8 cellular contexts compared by ENCODE assay signal in genomic region chr1:77682442-77683141, GRCh38. TPM values are rescaled to one million over a fixed set of nuclear protein-coding genes. Genes with fewer than 3 reads are reported as not detected.
DNase-seq lines count a peak whose midpoint lies in the region; ATAC-seq and TF ChIP-seq lines count a peak whose summit lies in the region.

Gene ZZZ3, minus strand, starts transcription at chr1:77682658. Its CDS starts 49,304 bp downstream, at chr1:77633354.

- DNase-seq in DMS153 (lab: John Stamatoyannopoulos, UW) = peak; percentile 79
- peak; percentile 95 for DNase-seq in PC-3
- DNase-seq in activated T-cell treated with anti-CD3 and anti-CD28 coated beads, Interleukin-2, amount 50 U/mL, for 1 hour = peak; percentile 92
- peak; percentile 96 to 97 for DNase-seq in erythroblast (lab: John Stamatoyannopoulos, UW)
- peak; percentile 76 to 89 for DNase-seq in stimulated activated CD8-positive, alpha-beta memory T cell treated with anti-CD3 and anti-CD28 coated beads, Interleukin-7, amount 100 ng/mL, for 1 hour (ENCODE audit: low read depth in 2 of 2)

- no TSS peak for BruUV-seq in PC-3 (replicated peaks; lab: Mats Ljungman, UMichigan)

- peaks cover 42% of the 10 kb centered on the region for H4K20me1 ChIP-seq in PC-3 (ENCODE audit: low read length)

- TF ChIP-seq POLR2A in erythroblast (IDR thresholded peaks at IDR 0.05; ENCODE audit: low read length) = peak; percentile 86

- H2AFZ ChIP-seq in PC-3 (ENCODE audit: low read length) = peak within 1 kb of the TSS; percentile 89

- H3K9ac ChIP-seq in PC-3 (ENCODE audit: low read length) (peak within 1 kb of the TSS; percentile 94), mucosa of stomach (ENCODE audit: low read length) (peak within 1 kb of the TSS; percentile 86)

- peak; percentile 71 for ATAC-seq in GM21576 (IDR thresholded peaks at IDR 0.05; ENCODE audit: unreplicated experiment)
- peak; percentile 57 for ATAC-seq in PC-3

- peak within 1 kb of the TSS; percentile 91 for H3K27ac ChIP-seq in PC-3 (ENCODE audit: low read length)

- H3K4me1 ChIP-seq in PC-3 (ENCODE audit: insufficient read depth, low read length) (peaks cover 29% of the 10 kb centered on the region), mucosa of stomach (ENCODE audit: control insufficient read depth, insufficient read depth, low read length) (peaks cover 10% of the 10 kb centered on the region)

- TF ChIP-seq RAD21 in Ishikawa (IDR thresholded peaks at IDR 0.05; ENCODE audit: low read depth) = no peak

- peaks cover 52% of the 10 kb centered on the region for H3K79me2 ChIP-seq in PC-3 (ENCODE audit: low read length)

- H3K4me2 ChIP-seq in PC-3 (ENCODE audit: low read length) = peak within 1 kb of the TSS; percentile 97

- H3F3A ChIP-seq in PC-3 (ENCODE audit: low read length, unreplicated experiment) = no peaks in the 10 kb centered on the region

- H3K27me3 ChIP-seq in PC-3 (ENCODE audit: low read length) = no peaks in the 10 kb centered on the region
- no peaks in the 10 kb centered on the region for H3K27me3 ChIP-seq in mucosa of stomach (ENCODE audit: control insufficient read depth, insufficient read depth, low read length)

- POLR2A ChIA-PET in PC-3 (lab: Charles Lee; ENCODE audit: unreplicated experiment) = interaction anchor here (0.7 kb wide), 3 partner anchors 27 to 319 kb away, joined by 3 to 4 read pairs (median 4); no protein-coding TSS in a partner anchor

- CTCF ChIA-PET in PC-3 (lab: Charles Lee) = interaction anchor here (0.6 kb wide), 2 partner anchors 62 to 534 kb away, joined by 6 to 8 read pairs; no protein-coding TSS in a partner anchor

- no peak for TF ChIP-seq EP300 in Ishikawa (IDR thresholded peaks at IDR 0.05; ENCODE audit: borderline replicate concordance)

- TF ChIP-seq CTCF in PC-3 (conservative IDR thresholded peaks at IDR 0.05; ENCODE audit: low read depth, low read length) = no peak

- H3K36me3 ChIP-seq in PC-3 (ENCODE audit: low read depth, low read length) = no peaks in the 10 kb centered on the region
- H3K36me3 ChIP-seq in mucosa of stomach (ENCODE audit: control insufficient read depth, insufficient read depth, low read length) = no peaks in the 10 kb centered on the region

- H3K9me3 ChIP-seq in PC-3 (ENCODE audit: low read length) (no peaks in the 10 kb centered on the region), mucosa of stomach (ENCODE audit: control insufficient read depth, low read length) (no peaks in the 10 kb centered on the region)

- intact Hi-C loops in PC-3 (cut with micrococcal nuclease) = loop anchor here (1.0 to 10.0 kb wide), 5 partner anchors 138 to 534 kb away; partner anchors contain the start of gene NEXN

- H3K9me2 ChIP-seq in PC-3 (replicated peaks; ENCODE audit: low read length) = no peaks in the 10 kb centered on the region

- H3K4me3 ChIP-seq in PC-3 (ENCODE audit: low read length) (peak within 1 kb of the TSS; percentile 90), mucosa of stomach (ENCODE audit: low read length) (peak within 1 kb of the TSS; percentile 94)

TF ChIP-seq in Ishikawa, 13 proteins besides CTCF, POLR2A, EP300 and RAD21:
- no peak for TF ChIP-seq REST (IDR thresholded peaks at IDR 0.05; ENCODE audit: low read depth)
- TF ChIP-seq ZBTB7A (IDR thresholded peaks at IDR 0.05; ENCODE audit: low read depth) = peak; percentile 61; the same call in 1 of the 2 replicates
- TF ChIP-seq NFIC (IDR thresholded peaks at IDR 0.05) = no peak
- TF ChIP-seq FOXM1 (IDR thresholded peaks at IDR 0.05; ENCODE audit: borderline replicate concordance, low read depth) = no peak
- TF ChIP-seq CEBPB (IDR thresholded peaks at IDR 0.05) = 0 out of 2 replicates have a peak, but pooled peaks have one; percentile 3
- TF ChIP-seq CREB1 (IDR thresholded peaks at IDR 0.05; ENCODE audit: low read depth) = no peak
- peak; percentile 95 for TF ChIP-seq TAF1 (IDR thresholded peaks at IDR 0.05; ENCODE audit: low read depth)
- TF ChIP-seq EGR1 (IDR thresholded peaks at IDR 0.05) = no peak
- peak; percentile 91 for TF ChIP-seq MAX (IDR thresholded peaks at IDR 0.05)
- peak; percentile 44; the same call in 1 of the 2 replicates for TF ChIP-seq TCF12 (IDR thresholded peaks at IDR 0.05; ENCODE audit: low read depth)
- peak; percentile 92 for TF ChIP-seq YY1 (IDR thresholded peaks at IDR 0.05; ENCODE audit: low read depth)
- TF ChIP-seq TEAD4 (IDR thresholded peaks at IDR 0.05) = 0 out of 2 replicates have a peak, but pooled peaks have one; percentile 15
- peak; percentile 98 for TF ChIP-seq USF1 (IDR thresholded peaks at IDR 0.05)

RNA-seq across cellular contexts. Expression of gene ZZZ3, which starts in this region (rescaled TPM):
- total RNA-seq in PC-3 (2014; rRNA removed) = 58.1 and 77.8 TPM in 2 replicates

Comparison
In these comparisons a context has a peak if more than half of its experiments do, and no peak if none do; other contexts are left out.
1. Peak in every context shown above with its lines: DNase-seq, ATAC-seq, H3K4me3 ChIP-seq and H3K27ac ChIP-seq.